2 cellular contexts compared by ENCODE assay signal in the genomic region with DNA sequence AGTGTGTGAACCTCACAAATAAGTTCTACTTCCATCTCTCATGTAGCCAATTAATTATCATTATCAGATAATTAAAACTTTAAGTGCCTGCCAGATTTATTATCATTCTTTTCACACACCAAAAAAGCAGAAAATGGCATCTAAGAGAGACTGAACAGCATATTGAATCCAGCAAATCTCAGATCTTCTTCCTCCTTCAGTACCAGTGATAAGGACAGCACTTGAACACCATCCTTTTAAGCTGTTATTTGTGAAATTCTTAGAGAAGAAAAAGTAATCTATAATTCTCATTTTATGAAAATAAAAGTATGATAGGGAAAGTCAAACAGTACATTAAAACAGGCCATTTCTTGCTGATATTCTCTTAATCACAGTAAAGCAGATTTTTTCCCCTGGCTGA.
TF ChIP-seq lines count a peak whose summit lies in the region.

No MANE protein-coding gene starts in this region.

TF ChIP-seq in HCT116, 20 proteins besides CTCF, POLR2A, EP300 and RAD21 (continued from another document):
- TF ChIP-seq, protein P1, sequence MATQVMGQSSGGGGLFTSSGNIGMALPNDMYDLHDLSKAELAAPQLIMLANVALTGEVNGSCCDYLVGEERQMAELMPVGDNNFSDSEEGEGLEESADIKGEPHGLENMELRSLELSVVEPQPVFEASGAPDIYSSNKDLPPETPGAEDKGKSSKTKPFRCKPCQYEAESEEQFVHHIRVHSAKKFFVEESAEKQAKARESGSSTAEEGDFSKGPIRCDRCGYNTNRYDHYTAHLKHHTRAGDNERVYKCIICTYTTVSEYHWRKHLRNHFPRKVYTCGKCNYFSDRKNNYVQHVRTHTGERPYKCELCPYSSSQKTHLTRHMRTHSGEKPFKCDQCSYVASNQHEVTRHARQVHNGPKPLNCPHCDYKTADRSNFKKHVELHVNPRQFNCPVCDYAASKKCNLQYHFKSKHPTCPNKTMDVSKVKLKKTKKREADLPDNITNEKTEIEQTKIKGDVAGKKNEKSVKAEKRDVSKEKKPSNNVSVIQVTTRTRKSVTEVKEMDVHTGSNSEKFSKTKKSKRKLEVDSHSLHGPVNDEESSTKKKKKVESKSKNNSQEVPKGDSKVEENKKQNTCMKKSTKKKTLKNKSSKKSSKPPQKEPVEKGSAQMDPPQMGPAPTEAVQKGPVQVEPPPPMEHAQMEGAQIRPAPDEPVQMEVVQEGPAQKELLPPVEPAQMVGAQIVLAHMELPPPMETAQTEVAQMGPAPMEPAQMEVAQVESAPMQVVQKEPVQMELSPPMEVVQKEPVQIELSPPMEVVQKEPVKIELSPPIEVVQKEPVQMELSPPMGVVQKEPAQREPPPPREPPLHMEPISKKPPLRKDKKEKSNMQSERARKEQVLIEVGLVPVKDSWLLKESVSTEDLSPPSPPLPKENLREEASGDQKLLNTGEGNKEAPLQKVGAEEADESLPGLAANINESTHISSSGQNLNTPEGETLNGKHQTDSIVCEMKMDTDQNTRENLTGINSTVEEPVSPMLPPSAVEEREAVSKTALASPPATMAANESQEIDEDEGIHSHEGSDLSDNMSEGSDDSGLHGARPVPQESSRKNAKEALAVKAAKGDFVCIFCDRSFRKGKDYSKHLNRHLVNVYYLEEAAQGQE (IDR thresholded peaks at IDR 0.05; ENCODE audit: low read depth), result 0 out of 2 replicates have a peak, but pooled peaks have one; percentile 3
- TF ChIP-seq SIN3A (IDR thresholded peaks at IDR 0.05; ENCODE audit: low read depth), result no peak
- no peak for TF ChIP-seq ZFX (IDR thresholded peaks at IDR 0.05)
- TF ChIP-seq SP1 (IDR thresholded peaks at IDR 0.05; ENCODE audit: low read depth), result no peak

TF ChIP-seq in Ishikawa, 13 proteins besides CTCF, POLR2A, EP300 and RAD21 (continued from another document):
- TF ChIP-seq, protein P1 (IDR thresholded peaks at IDR 0.05; ENCODE audit: low read depth), result peak; percentile 44; the same call in 1 of the 2 replicates
TF ChIP-seq in Ishikawa: peak in this region for 1.
